In the genomic region with DNA sequence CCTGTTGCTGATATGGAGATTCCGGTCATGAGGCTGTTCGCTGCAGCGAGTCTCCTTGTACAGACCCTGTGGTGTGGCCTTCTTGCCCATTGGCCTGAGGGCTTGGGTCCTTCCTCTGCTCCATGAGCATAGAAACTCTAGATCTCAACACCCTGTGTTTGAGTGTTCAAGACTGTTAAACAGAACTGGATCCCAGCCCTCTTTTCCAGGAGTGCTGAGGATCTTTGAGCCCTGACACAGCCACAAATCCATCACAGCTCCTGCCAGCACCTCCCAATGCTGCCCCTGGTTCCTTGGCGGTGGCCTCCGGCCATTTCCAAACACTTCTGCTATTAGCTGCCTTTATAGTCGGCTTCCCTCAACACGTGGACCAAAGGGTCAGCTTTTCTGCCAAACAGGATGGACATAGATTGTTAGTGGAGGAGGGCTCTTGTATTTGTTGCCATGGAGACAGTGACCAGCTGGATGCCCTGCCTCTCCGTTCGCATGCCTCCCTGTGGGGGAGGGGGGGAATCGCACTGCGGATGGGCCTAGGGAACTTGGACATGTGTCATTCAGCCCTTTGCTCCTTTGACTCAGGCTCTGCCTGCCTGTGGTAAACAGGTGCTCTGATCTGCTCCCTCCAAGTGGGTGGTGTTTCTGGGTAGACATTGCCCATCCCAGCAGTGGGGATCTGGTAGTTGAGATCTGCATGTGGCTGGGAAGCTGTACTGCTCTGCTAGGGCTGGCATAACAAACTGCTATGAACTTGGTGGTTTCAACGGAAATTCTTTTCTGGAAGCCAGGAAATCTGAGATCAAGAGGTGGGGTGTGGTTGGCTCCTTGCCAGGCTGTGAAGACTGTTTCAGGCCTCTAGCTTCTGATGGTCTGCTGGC, we compare ENCODE assay signal across 9 cellular contexts. TPM values are rescaled to one million over a fixed set of nuclear protein-coding genes. Genes with fewer than 3 reads are reported as not detected.
DNase-seq lines count a peak whose midpoint lies in the region; ATAC-seq and TF ChIP-seq lines count a peak whose summit lies in the region.
"Had no signal": no experiment of that assay in that cellular context is flagged by ENCODE, and none has a peak within 500 bp of the region (broad histone marks: within the 10 kb centered on the region; RNA-seq: fewer than 3 reads in every experiment).

No MANE protein-coding gene starts in this region.

- no peaks in the 10 kb centered on the region for H3K36me3 Mint-ChIP-seq in CD4-positive, alpha-beta T cell (ENCODE audit: low read depth)

- H3K4me1 Mint-ChIP-seq in CD4-positive, alpha-beta T cell (ENCODE audit: low read depth), result peaks cover 65% of the 10 kb centered on the region

- H3K27ac ChIP-seq in CD4-positive, alpha-beta T cell (ENCODE audit: low read depth, low read length), result no peak overlapping the region
- H3K27ac ChIP-seq in right lobe of liver, result no peak overlapping the region
- no peak overlapping the region for H3K27ac ChIP-seq in caudate nucleus (ENCODE audit: low read depth, low read length)
- H3K27ac ChIP-seq: cardiac muscle cell had no signal

- H3K4me3 Mint-ChIP-seq in CD4-positive, alpha-beta T cell, result peak overlapping the region; percentile 70

- no peaks in the 10 kb centered on the region for H3K9me3 Mint-ChIP-seq in CD4-positive, alpha-beta T cell

- ATAC-seq in CD4-positive, alpha-beta T cell (ENCODE audit: poor library complexity), result peak; percentile 51
- ATAC-seq in right lobe of liver (peak; percentile 15 to 46 (median 30)), GM18868 (IDR thresholded peaks at IDR 0.05; ENCODE audit: unreplicated experiment) (no peak), HG03521 (IDR thresholded peaks at IDR 0.05; ENCODE audit: unreplicated experiment) (no peak)

- POLR2A ChIA-PET in CD4-positive, alpha-beta T cell (lab: Charles Lee), result interaction anchor here (1.3 kb wide), 1 partner anchor 30 kb away, joined by 3 read pairs; no protein-coding TSS in a partner anchor

- CTCF ChIA-PET in CD4-positive, alpha-beta T cell (lab: Charles Lee), result no interaction called here

- TF ChIP-seq CTCF in CD4-positive, alpha-beta T cell (IDR thresholded peaks at IDR 0.05), result no peak
- no peak for TF ChIP-seq CTCF in astrocyte of the spinal cord (IDR thresholded peaks at IDR 0.05; ENCODE audit: low read depth, low read length)
- TF ChIP-seq CTCF in right lobe of liver (IDR thresholded peaks at IDR 0.05), result no peak

- peaks cover 0 to 13% (median 0%) of the 10 kb centered on the region in 4 donors for H3K4me1 ChIP-seq in right lobe of liver

- H3K4me3 ChIP-seq in astrocyte of the spinal cord (ENCODE audit: low read depth, low read length) (no peak overlapping the region), right lobe of liver (no peak overlapping the region)
- H3K4me3 ChIP-seq: cardiac muscle cell had no signal

- intact Hi-C loops in CD4-positive, alpha-beta T cell (cut with DNase I, micrococcal nuclease), result no loop called here
- intact Hi-C loops in right lobe of liver (cut with DNase I), result no loop called here

- TF ChIP-seq POLR2A in right lobe of liver (IDR thresholded peaks at IDR 0.05), result no peak

- no peaks in the 10 kb centered on the region for H3K36me3 ChIP-seq in right lobe of liver
- H3K36me3 ChIP-seq: cardiac muscle cell had no signal

- in situ Hi-C loops in astrocyte of the spinal cord (cut with HindIII; ENCODE audit: low sequenced_read_pairs), result no loop called here

- H3K27me3 Mint-ChIP-seq in CD4-positive, alpha-beta T cell, result no peaks in the 10 kb centered on the region

- no peaks in the 10 kb centered on the region for H3K9me3 ChIP-seq in CD4-positive, alpha-beta T cell (ENCODE audit: control insufficient read depth, low read length)
- no peaks in the 10 kb centered on the region for H3K9me3 ChIP-seq in right lobe of liver

- WGBS in right lobe of liver (ENCODE audit: insufficient coverage, low coverage, low lambda C conversion rate, missing lambda C conversion rate), result 18% methylated on average over 4 of the region's 12 CpGs

- peak overlapping the region; percentile 98 for H3K27ac Mint-ChIP-seq in CD4-positive, alpha-beta T cell

- no peaks in the 10 kb centered on the region for H3K27me3 ChIP-seq in CD4-positive, alpha-beta T cell (ENCODE audit: control insufficient read depth, insufficient read depth, low read length)
- no peaks in the 10 kb centered on the region for H3K27me3 ChIP-seq in right lobe of liver
- H3K27me3 ChIP-seq: cardiac muscle cell had no signal

- peak in 1 of 10 experiments; percentile 34 for DNase-seq in CD4-positive, alpha-beta T cell
- DNase-seq in M059J (ENCODE audit: low read depth), result peak; percentile 53
- DNase-seq in astrocyte of the spinal cord (ENCODE audit: low read depth, low spot score), result peak; percentile 65
- no peak for DNase-seq in right lobe of liver
- DNase-seq in caudate nucleus (lab: John Stamatoyannopoulos, UW), result no peak
- DNase-seq in inferior parietal cortex (ENCODE audit: extremely low spot score), result no peak

RNA-seq across cellular contexts. Expression of gene WDR1, which starts 6.9 kb away (rescaled TPM):
- total RNA-seq in CD4-positive, alpha-beta T cell, result 100 to 1,000 TPM; 197 to 198 TPM
- total RNA-seq in M059J (2014; rRNA removed; shearing (Covaris generic)), result 322 and 407 TPM in 2 replicates
- 100 to 1,000 TPM in 1 of 6 experiments, 10 to 100 TPM in 5; 65.1 to 149 (median 76.4) TPM for total RNA-seq in right lobe of liver

Comparison
In these comparisons a context has a peak if more than half of its experiments do, and no peak if none do; other contexts are left out.
1. ATAC-seq: peak in CD4-positive, alpha-beta T cell (single experiment) and right lobe of liver (4 of 4); none in GM18868 (single experiment) and HG03521 (single experiment).
2. DNase-seq: peak in M059J (single experiment) and astrocyte of the spinal cord (single experiment); none in right lobe of liver (0 of 3), caudate nucleus (0 of 61) and inferior parietal cortex (single experiment).